Comparison of ENCODE assay signal across 4 cellular contexts in genomic region chr1:84621553-84621952, GRCh38.
"Had no signal": no experiment of that assay in that cellular context is flagged by ENCODE, and none has a peak within 500 bp of the region (broad histone marks: within the 10 kb centered on the region; RNA-seq: fewer than 3 reads in every experiment).

No MANE protein-coding gene starts in this region.

- H3K27me3 ChIP-seq: heart left ventricle, tibial artery, vagina had no signal

- H3K9me3 Mint-ChIP-seq: nephron had no signal

- H3K36me3 ChIP-seq: heart left ventricle, tibial artery, vagina had no signal

- H3K9me3 ChIP-seq: heart left ventricle, tibial artery, vagina had no signal
